Comparison of ENCODE assay signal across 16 cellular contexts in the genomic region with DNA sequence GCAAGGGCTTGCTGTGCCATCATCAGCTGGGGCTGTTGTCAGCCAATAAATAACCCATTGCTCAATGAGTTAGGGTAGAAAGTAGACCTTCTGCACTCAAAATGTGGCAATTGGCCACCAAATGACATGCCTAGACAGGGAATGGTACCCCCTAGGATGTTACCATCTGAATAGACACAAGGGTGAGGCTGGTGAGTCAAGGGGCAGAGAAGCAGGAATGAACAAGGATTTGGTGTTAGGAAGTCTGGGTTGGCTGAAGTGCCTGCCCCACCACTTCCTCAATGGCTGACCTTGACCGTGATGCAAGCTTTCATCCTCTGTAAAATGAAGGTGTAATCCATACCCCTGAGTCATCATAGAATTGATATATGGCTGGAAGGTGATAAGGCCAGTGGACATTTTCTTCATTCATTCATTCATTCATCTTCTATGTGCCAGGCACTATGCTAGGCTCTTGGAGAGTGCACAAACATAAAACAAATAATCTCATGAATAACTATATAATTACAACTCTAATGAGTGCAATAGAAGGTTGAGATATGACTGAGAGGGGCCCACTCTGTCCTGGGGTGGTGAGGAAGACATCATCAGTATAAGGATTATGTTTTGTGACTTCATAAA. TPM values are rescaled to one million over a fixed set of nuclear protein-coding genes. Genes with fewer than 3 reads are reported as not detected.
DNase-seq lines count a peak whose midpoint lies in the region; FAIRE-seq and TF ChIP-seq lines count a peak whose summit lies in the region.
"Had no signal": no experiment of that assay in that cellular context is flagged by ENCODE, and none has a peak within 500 bp of the region (broad histone marks: within the 10 kb centered on the region; RNA-seq: fewer than 3 reads in every experiment).

No MANE protein-coding gene starts in this region.

- H4K8ac ChIP-seq in H1 (ENCODE audit: extremely low read depth, insufficient read depth, low read length) = no peak overlapping the region

- H3K18ac ChIP-seq in H1 (ENCODE audit: extremely low read depth, low read length) = no peak overlapping the region

- CTCF ChIA-PET in RWPE1 (lab: Yijun Ruan, JAX) (interaction anchor here (0.6 to 1.4 kb wide), 2 partner anchors 13 to 151 kb away, joined by 3 to 7 read pairs; no protein-coding TSS in a partner anchor), H1 (lab: Charles Lee; ENCODE audit: partially characterized antibody) (no interaction called here)

- TF ChIP-seq POLR2A in H1 (IDR thresholded peaks at IDR 0.05; ENCODE audit: control extremely low read depth in 1 of 2, low read depth in 2 of 2, low read length in 2 of 2) = no peak

- no peak overlapping the region for H2AFZ ChIP-seq in H1 (ENCODE audit: low read length)
- no peak overlapping the region for H2AFZ ChIP-seq in keratinocyte (ENCODE audit: control insufficient read depth, low read length)

- H2BK120ac ChIP-seq in H1 (replicated peaks; ENCODE audit: low read depth, low read length) = no peak overlapping the region

- no peak overlapping the region for H2BK5ac ChIP-seq in H1 (ENCODE audit: low read depth, low read length)

- H3K79me2 ChIP-seq in H1 (ENCODE audit: control insufficient read depth in 1 of 2, insufficient read depth in 2 of 2, low read length in 2 of 2) (no peaks in the 10 kb centered on the region), keratinocyte (ENCODE audit: control insufficient read depth, insufficient read depth, low read length) (peaks cover 4% of the 10 kb centered on the region)

- peaks cover 7% of the 10 kb centered on the region; the same call in 1 of the 2 replicates for H3K23me2 ChIP-seq in H1 (ENCODE audit: low read depth, low read length)

- no peak for TF ChIP-seq RAD21 in H1 (IDR thresholded peaks at IDR 0.05 in 1 of 2, conservative IDR thresholded peaks at IDR 0.05 in 1 of 2; ENCODE audit: low read depth in 2 of 2, low read length in 2 of 2)

- no peak overlapping the region for H2AK5ac ChIP-seq in H1 (ENCODE audit: low read depth, low read length)

- no peak overlapping the region for H2BK15ac ChIP-seq in H1 (ENCODE audit: low read length)

- H3K9me3 ChIP-seq in H1 (ENCODE audit: insufficient read depth in 2 of 2, low read depth in 1 of 2, low read length in 1 of 2) (no peaks in the 10 kb centered on the region), keratinocyte (ENCODE audit: control insufficient read depth, low read depth, low read length) (no peaks in the 10 kb centered on the region)
- H3K9me3 ChIP-seq: Caco-2 had no signal

- H3K56ac ChIP-seq in H1 (replicated peaks; ENCODE audit: insufficient read length, low read depth, low read length) = no peak overlapping the region

- 86% methylated on average over 1 of the region's 1 CpG; no CpG with 5 or more reads in 1 of the 2 experiments for WGBS in H1 (ENCODE audit: extremely low coverage in 1 of 2, insufficient coverage in 1 of 2, insufficient read length in 1 of 2, insufficient replicate concordance in 2 of 2, low coverage in 1 of 2, low lambda C conversion rate in 2 of 2, missing lambda C conversion rate in 1 of 2), 2 experiments

- H3K4me1 ChIP-seq in H1 (replicated peaks in 1 of 4; ENCODE audit: control insufficient read depth in 3 of 4, insufficient read depth in 4 of 4, low read length in 3 of 4) (peaks cover 0 to 3% (median under 1%) of the 10 kb centered on the region in 4 experiments; a peak in 5 of 7 replicates), keratinocyte (ENCODE audit: control insufficient read depth, extremely low read depth, insufficient read depth, low read length) (peaks cover 37% of the 10 kb centered on the region)
- H3K4me1 ChIP-seq: Caco-2 had no signal

- no peaks in the 10 kb centered on the region for H3K79me1 ChIP-seq in H1 (ENCODE audit: low read depth, low read length)

- H3K4me3 ChIP-seq in H1 (ENCODE audit: extremely low read depth in 1 of 4, insufficient read depth in 2 of 4, low read depth in 3 of 4, low read length in 4 of 4) (no peak overlapping the region), keratinocyte (ENCODE audit: control insufficient read depth in 2 of 3, extremely low read depth in 1 of 3, insufficient read depth in 2 of 3, low read depth in 1 of 3, low read length in 3 of 3) (no peak overlapping the region)
- H3K4me3 ChIP-seq: GM12878 had no signal

- H3K9ac ChIP-seq in H1 (replicated peaks in 1 of 4; ENCODE audit: extremely low read depth in 1 of 4, low read depth in 3 of 4, low read length in 3 of 4) (no peak overlapping the region), keratinocyte (ENCODE audit: control insufficient read depth, extremely low read depth, insufficient read depth, low read length) (no peak overlapping the region)

- DNase-seq in DMS53 (lab: John Stamatoyannopoulos, UW) = peak; percentile 7
- DNase-seq in DMS53 treated with DMSO at 0.1 percent for 48 hours (lab: John Stamatoyannopoulos, UW; ENCODE audit: unreplicated experiment) = no peak
- peak; percentile 89 for DNase-seq in RWPE1 (ENCODE audit: low spot score)
- DNase-seq in H1 (ENCODE audit: low read depth in 1 of 2, low spot score in 2 of 2) = no peak
- DNase-seq in keratinocyte (ENCODE audit: low read depth, low spot score) = peak; percentile 92
- no peak for DNase-seq in D721Med (ENCODE audit: insufficient read length, low spot score)
- no peak for DNase-seq in nucleus accumbens (lab: John Stamatoyannopoulos, UW)
- DNase-seq in SKM-1 (lab: John Stamatoyannopoulos, UW; ENCODE audit: unreplicated experiment) = no peak
- DNase-seq: Caco-2; CD8-positive, alpha-beta memory T cell; DMS79; IMR-90 had no signal

- no peak overlapping the region for H2BK12ac ChIP-seq in H1 (ENCODE audit: low read depth, low read length)

- H4K5ac ChIP-seq in H1 (ENCODE audit: insufficient read length, low read depth, low read length) = no peak overlapping the region

- POLR2A ChIA-PET in RWPE1 (lab: Yijun Ruan, JAX; ENCODE audit: low non-redundant PET) = no interaction called here
- POLR2A ChIA-PET in H1 (lab: Charles Lee; ENCODE audit: partially characterized antibody) = no interaction called here

- no peak for FAIRE-seq in H1 (lab: Jason Lieb, UNC)
- FAIRE-seq in keratinocyte (lab: Jason Lieb, UNC) = peak; percentile 99
- FAIRE-seq in D721Med (lab: Jason Lieb, UNC) = no peak
- FAIRE-seq: GM12878 had no signal

- dilution Hi-C loops in keratinocyte (cut with MboI; ENCODE audit: extremely low pct_ligation_motif_present, low sequenced_read_pairs) = no loop called here

- H3K4me2 ChIP-seq in H1 (ENCODE audit: insufficient read depth in 1 of 2, low read depth in 2 of 2, low read length in 2 of 2) = no peak overlapping the region
- peak overlapping the region; percentile 35 for H3K4me2 ChIP-seq in keratinocyte (ENCODE audit: control insufficient read depth, extremely low read depth, insufficient read depth, low read depth, low read length)

- H4K20me1 ChIP-seq in H1 (replicated peaks in 1 of 2; ENCODE audit: control insufficient read depth in 1 of 2, insufficient read depth in 2 of 2, low read length in 2 of 2) (no peaks in the 10 kb centered on the region), keratinocyte (ENCODE audit: control insufficient read depth, extremely low read depth, insufficient read depth, low read length) (no peaks in the 10 kb centered on the region)

- TF ChIP-seq EP300 in H1 (IDR thresholded peaks at IDR 0.05; ENCODE audit: borderline replicate concordance in 1 of 2, low read depth in 2 of 2, low read length in 2 of 2) = no peak

- H3K14ac ChIP-seq in H1 (ENCODE audit: insufficient read length) = no peak overlapping the region

- H3K4ac ChIP-seq in H1 (replicated peaks; ENCODE audit: insufficient read length, low read depth, low read length) = no peak overlapping the region

- peak overlapping the region; percentile 15; the same call in 1 of the 2 replicates for H2BK20ac ChIP-seq in H1 (ENCODE audit: low read length)

- no peaks in the 10 kb centered on the region for H3K36me3 ChIP-seq in H1 (ENCODE audit: control insufficient read depth in 2 of 4, insufficient read depth in 4 of 4, low read length in 3 of 4)
- H3K36me3 ChIP-seq in keratinocyte (ENCODE audit: control insufficient read depth in 2 of 2, extremely low read depth in 1 of 2, insufficient read depth in 2 of 2, low read length in 2 of 2) = no peaks in the 10 kb centered on the region

- H3K27me3 ChIP-seq in H1 (replicated peaks in 1 of 4; ENCODE audit: control insufficient read depth in 3 of 4, extremely low read depth in 1 of 4, insufficient read depth in 3 of 4, low read length in 3 of 4) = peaks cover 0 to 18% (median 12%) of the 10 kb centered on the region in 4 experiments; a peak in 5 of 7 replicates
- no peaks in the 10 kb centered on the region for H3K27me3 ChIP-seq in keratinocyte (ENCODE audit: control insufficient read depth, extremely low read depth, insufficient read depth, low read length)

- H3K9me1 ChIP-seq in keratinocyte (ENCODE audit: control insufficient read depth, extremely low read depth, insufficient read depth, low read length) = no peaks in the 10 kb centered on the region

- TF ChIP-seq CTCF in RWPE1 (conservative IDR thresholded peaks at IDR 0.05; ENCODE audit: low read depth) (no peak), H1 (IDR thresholded peaks at IDR 0.05; ENCODE audit: control extremely low read depth in 1 of 3, insufficient read depth in 1 of 3, low read depth in 1 of 3, low read length in 3 of 3) (no peak), keratinocyte (optimal IDR thresholded peaks at IDR 0.05 in 1 of 3, IDR thresholded peaks at IDR 0.05 in 1 of 3, conservative IDR thresholded peaks at IDR 0.05 in 1 of 3; ENCODE audit: extremely low read depth in 1 of 3, insufficient read depth in 2 of 3, low read length in 3 of 3) (no peak), D721Med (IDR thresholded peaks at IDR 0.05; ENCODE audit: insufficient read depth, missing control alignments) (no peak)

- H3K23ac ChIP-seq in H1 (ENCODE audit: insufficient read length) = no peak overlapping the region

- H3K27ac ChIP-seq in RWPE1 (peak overlapping the region; percentile 45; the same call in 1 of the 2 replicates), H1 (ENCODE audit: low read depth, low read length) (no peak overlapping the region), keratinocyte (ENCODE audit: control insufficient read depth, insufficient read depth, low read length) (peak overlapping the region; percentile 63)
- H3K27ac ChIP-seq: 22Rv1, HL-60 had no signal

- no peak overlapping the region for H4K91ac ChIP-seq in H1 (replicated peaks; ENCODE audit: insufficient read length, low read length)

RNA-seq across cellular contexts. Expression of gene CA12, which starts 4.4 kb away (rescaled TPM):
- 4.9 and 5.8 TPM in 2 replicates for total RNA-seq in H1 (2021; fragmentation: NEBNext Ultra II Directional; extraction: Animal tissue kit (Norgen Biotek cat#: 25700))
- polyA plus RNA-seq in H1 (2011; rRNA removed) (4.7 and 4.9 TPM in 2 replicates), keratinocyte (101 to 220 TPM (median 158 TPM) in 3 replicates)
- polyA plus RNA-seq in H1 (2011; cell fraction: cytosol; rRNA removed) = 4.5 TPM
- 12.7 TPM for polyA plus RNA-seq in H1 (2011; cell fraction: nucleus; rRNA removed)
- 3.7 to 4.7 TPM (median 4.6 TPM) in 4 replicates for polyA plus RNA-seq in H1 (2012, experiment 1 of 2)
- 1.3 TPM for polyA plus RNA-seq in H1 (2012, experiment 2 of 2)
- 3.8 TPM for polyA plus RNA-seq in H1 (2013, experiment 1 of 2)
- polyA plus RNA-seq in H1 (2013, experiment 2 of 2) = 4.6 TPM
- 4.5 and 5.8 TPM in 2 replicates for polyA minus RNA-seq in H1 (2011; rRNA and poly(A)+ RNA removed)
- polyA minus RNA-seq in H1 (2011; cell fraction: cytosol; rRNA and poly(A)+ RNA removed) = 0.95 TPM
- polyA minus RNA-seq in H1 (2011; cell fraction: nucleus; rRNA and poly(A)+ RNA removed) = 5.2 TPM
- 45.2 TPM for polyA plus RNA-seq in keratinocyte (2011; ENCODE audit: low read depth)
- polyA plus RNA-seq in keratinocyte (2011; cell fraction: cytosol; rRNA removed) = 52.6 and 62.1 TPM in 2 replicates
- 202 and 203 TPM in 2 replicates for polyA plus RNA-seq in keratinocyte (2011; cell fraction: nucleus; rRNA removed)
- polyA plus RNA-seq in keratinocyte (2012; ENCODE audit: low replicate concordance) = 78.2 and 80.9 TPM in 2 replicates
- 71.9 to 160 TPM (median 122 TPM) in 3 replicates for polyA minus RNA-seq in keratinocyte
- 91.3 TPM for polyA minus RNA-seq in keratinocyte (2011; cell fraction: cytosol; rRNA and poly(A)+ RNA removed)
- polyA minus RNA-seq in keratinocyte (2011; cell fraction: nucleus; rRNA and poly(A)+ RNA removed) = 234 and 311 TPM in 2 replicates
- total RNA-seq: CD8-positive, alpha-beta memory T cell had no signal
- polyA plus RNA-seq: CD14-positive monocyte had no signal

Comparison
In these comparisons a context has a peak if more than half of its experiments do, and no peak if none do; other contexts are left out.
1. DNase-seq: peak in DMS53 (single experiment), RWPE1 (single experiment) and keratinocyte (single experiment); none in DMS53 treated with DMSO at 0.1 percent for 48 hours (single experiment), H1 (0 of 2), D721Med (single experiment), nucleus accumbens (0 of 56) and SKM-1 (single experiment).